ENCODE assay signal across 20 cellular contexts in the genomic region with DNA sequence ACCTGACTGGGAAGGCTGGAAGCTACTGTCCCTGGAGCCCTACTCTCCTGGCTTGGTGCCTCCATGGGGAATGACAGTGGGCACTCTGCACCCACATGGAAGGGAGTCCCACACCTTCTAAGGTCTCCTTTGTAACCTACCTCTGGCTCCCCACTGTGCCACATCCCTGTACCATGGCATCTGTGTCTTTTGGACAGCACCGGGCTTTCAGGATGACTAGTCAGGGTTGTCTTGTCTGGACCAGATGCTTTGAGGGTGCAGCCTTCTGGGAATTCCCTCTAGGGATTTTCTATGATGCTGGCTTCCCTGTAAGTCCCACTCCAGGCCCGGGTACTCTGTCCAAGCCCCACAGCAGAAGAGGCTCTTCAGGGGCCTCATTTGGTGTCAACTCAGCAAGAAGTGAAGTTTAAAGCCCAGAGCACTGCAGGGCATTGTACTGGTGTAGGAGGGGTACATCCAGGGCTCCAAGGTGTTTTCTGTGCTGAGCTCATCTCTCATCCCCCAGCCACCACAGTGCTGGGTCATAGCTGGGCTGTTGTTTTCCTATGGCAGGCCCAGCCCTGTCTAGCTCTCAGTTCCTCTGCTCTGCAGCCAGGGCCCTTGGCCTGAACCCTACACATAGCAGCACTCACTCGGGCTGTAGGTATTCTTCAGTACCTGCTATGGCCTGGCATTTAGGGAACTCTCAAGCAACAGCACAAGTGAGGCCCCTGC.
DNase-seq lines count a peak whose midpoint lies in the region; ATAC-seq and TF ChIP-seq lines count a peak whose summit lies in the region.
"Had no signal": no experiment of that assay in that cellular context is flagged by ENCODE, and none has a peak within 500 bp of the region (broad histone marks: within the 10 kb centered on the region; RNA-seq: fewer than 3 reads in every experiment).

No MANE protein-coding gene starts in this region.

- H3K9ac ChIP-seq in OCI-LY3 (ENCODE audit: low read length), result peak overlapping the region; percentile 21; the same call in 1 of the 2 replicates
- H3K9ac ChIP-seq: parathyroid adenoma had no signal

- H3K4me2 ChIP-seq in OCI-LY3 (ENCODE audit: low read length), result peak overlapping the region; percentile 92

- no peaks in the 10 kb centered on the region for H3K27me3 ChIP-seq in GM06990 (replicated peaks; ENCODE audit: control insufficient read depth, insufficient read depth, low read length)
- peaks cover 12% of the 10 kb centered on the region for H3K27me3 ChIP-seq in OCI-LY3 (ENCODE audit: low read depth, low read length)
- no peaks in the 10 kb centered on the region for H3K27me3 ChIP-seq in H7 (ENCODE audit: control insufficient read depth, insufficient read depth, low read length)
- H3K27me3 ChIP-seq: foreskin keratinocyte, left lung had no signal

- peaks cover 4% of the 10 kb centered on the region; the same call in 1 of the 2 replicates for H4K20me1 ChIP-seq in OCI-LY3 (ENCODE audit: insufficient read depth, low read length)

- no peaks in the 10 kb centered on the region for H3K9me3 ChIP-seq in OCI-LY3 (ENCODE audit: insufficient read depth, low read length)
- H3K9me3 ChIP-seq: left lung had no signal

- no peaks in the 10 kb centered on the region for H3K27me3 Mint-ChIP-seq in activated CD8-positive, alpha-beta memory T cell treated with anti-CD3 and anti-CD28 coated beads, Interleukin-2, amount 10 ng/mL, durations not matched to agents 7 days and 5 days
- H3K27me3 Mint-ChIP-seq: activated B cell treated with CpG ODN at 0.5 μM for 24 hours; stimulated activated naive CD8-positive, alpha-beta T cell treated with anti-CD3 and anti-CD28 coated beads, Interleukin-15, Interleukin-2, amounts not matched to agents 100 ng/mL and 50 ng/mL, for 24 hours; T-cell had no signal

- no peak for TF ChIP-seq CTCF in GM06990 (IDR thresholded peaks at IDR 0.05; ENCODE audit: insufficient read depth, low read length, poor library complexity, severe bottlenecking)
- TF ChIP-seq CTCF in OCI-LY3 (IDR thresholded peaks at IDR 0.05; ENCODE audit: low read depth, low read length), result no peak

- peaks cover 5% of the 10 kb centered on the region for H3K36me3 Mint-ChIP-seq in activated CD8-positive, alpha-beta memory T cell treated with anti-CD3 and anti-CD28 coated beads, Interleukin-2, amount 10 ng/mL, durations not matched to agents 7 days and 5 days

- intact Hi-C loops in left colon (cut with DNase I, micrococcal nuclease), result no loop called here

- peaks cover 75% of the 10 kb centered on the region for H3K4me1 Mint-ChIP-seq in activated CD8-positive, alpha-beta memory T cell treated with anti-CD3 and anti-CD28 coated beads, Interleukin-2, amount 10 ng/mL, durations not matched to agents 7 days and 5 days

- DNase-seq in GM06990 (ENCODE audit: extremely low read depth, insufficient read length), result peak; percentile 45
- DNase-seq in NCI-H146 (lab: John Stamatoyannopoulos, UW), result no peak
- no peak for DNase-seq in activated CD8-positive, alpha-beta memory T cell treated with anti-CD3 and anti-CD28 coated beads, Interleukin-2, amount 10 ng/mL, durations not matched to agents 7 days and 5 days
- DNase-seq in left colon, result no peak
- no peak for DNase-seq in H7
- DNase-seq: activated B cell treated with CpG ODN at 0.5 μM for 24 hours; central memory CD4-positive, alpha-beta T cell; DMS 273 treated with DMSO at 0.1 percent for 48 hours; foreskin keratinocyte; H9; left lung; NCI-H1694; NCI-H510A treated with DMSO at 0.1 percent for 48 hours; small intestine; T-cell had no signal

- peak overlapping the region; percentile 8; the same call in 1 of the 2 replicates for H3K27ac ChIP-seq in OCI-LY3 (ENCODE audit: low read length)
- H3K27ac ChIP-seq: foreskin keratinocyte, left lung, parathyroid adenoma had no signal

- peaks cover 73% of the 10 kb centered on the region for H3K4me1 ChIP-seq in OCI-LY3 (ENCODE audit: low read length)
- H3K4me1 ChIP-seq: parathyroid adenoma had no signal

- CTCF ChIA-PET in activated CD8-positive, alpha-beta memory T cell treated with anti-CD3 and anti-CD28 coated beads, Interleukin-2, amount 10 ng/mL, durations not matched to agents 7 days and 5 days (lab: Charles Lee), result no interaction called here

- ATAC-seq in GM18511 (IDR thresholded peaks at IDR 0.05; ENCODE audit: unreplicated experiment) (peak; percentile 48), HG02610 (IDR thresholded peaks at IDR 0.05; ENCODE audit: unreplicated experiment) (peak; percentile 67), left colon (no peak)
- ATAC-seq in activated CD8-positive, alpha-beta memory T cell treated with anti-CD3 and anti-CD28 coated beads, Interleukin-2, amount 10 ng/mL, durations not matched to agents 7 days and 5 days, result no peak
- ATAC-seq: foreskin keratinocyte, left lung, T-cell had no signal

- H3K79me2 ChIP-seq in OCI-LY3 (ENCODE audit: low read length), result no peaks in the 10 kb centered on the region

- no peak overlapping the region for H2AFZ ChIP-seq in OCI-LY3 (ENCODE audit: low read depth, low read length)
- H2AFZ ChIP-seq: parathyroid adenoma had no signal

- H3K27ac Mint-ChIP-seq in activated CD8-positive, alpha-beta memory T cell treated with anti-CD3 and anti-CD28 coated beads, Interleukin-2, amount 10 ng/mL, durations not matched to agents 7 days and 5 days, result no peak overlapping the region
- H3K27ac Mint-ChIP-seq: stimulated activated naive CD8-positive, alpha-beta T cell treated with anti-CD3 and anti-CD28 coated beads, Interleukin-15, Interleukin-2, amounts not matched to agents 100 ng/mL and 50 ng/mL, for 24 hours; T-cell had no signal

- no peaks in the 10 kb centered on the region for H3K9me3 Mint-ChIP-seq in activated CD8-positive, alpha-beta memory T cell treated with anti-CD3 and anti-CD28 coated beads, Interleukin-2, amount 10 ng/mL, durations not matched to agents 7 days and 5 days (ENCODE audit: low read depth)
- H3K9me3 Mint-ChIP-seq: activated B cell treated with CpG ODN at 0.5 μM for 24 hours; H9; stimulated activated naive CD8-positive, alpha-beta T cell treated with anti-CD3 and anti-CD28 coated beads, Interleukin-15, Interleukin-2, amounts not matched to agents 100 ng/mL and 50 ng/mL, for 24 hours; T-cell had no signal

- H3K4me3 ChIP-seq in GM06990 (replicated peaks; ENCODE audit: low read depth, low read length), result no peak overlapping the region
- peak overlapping the region; percentile 53 for H3K4me3 ChIP-seq in OCI-LY3 (ENCODE audit: low read length)
- H3K4me3 ChIP-seq in H7 (ENCODE audit: insufficient read depth, low read depth, low read length), result no peak overlapping the region
- H3K4me3 ChIP-seq: left lung had no signal

- no peak overlapping the region for H3K4me3 Mint-ChIP-seq in activated CD8-positive, alpha-beta memory T cell treated with anti-CD3 and anti-CD28 coated beads, Interleukin-2, amount 10 ng/mL, durations not matched to agents 7 days and 5 days
- H3K4me3 Mint-ChIP-seq: activated B cell treated with CpG ODN at 0.5 μM for 24 hours; H9; stimulated activated naive CD8-positive, alpha-beta T cell treated with anti-CD3 and anti-CD28 coated beads, Interleukin-15, Interleukin-2, amounts not matched to agents 100 ng/mL and 50 ng/mL, for 24 hours; T-cell had no signal

- H3K36me3 ChIP-seq in GM06990 (ENCODE audit: control insufficient read depth, insufficient read depth, low read length) (no peaks in the 10 kb centered on the region; the same call in 1 of the 2 replicates), OCI-LY3 (replicated peaks; ENCODE audit: low read depth, low read length) (no peaks in the 10 kb centered on the region), H7 (replicated peaks; ENCODE audit: control insufficient read depth, insufficient read depth, low read length) (no peaks in the 10 kb centered on the region)
- H3K36me3 ChIP-seq: left lung had no signal

Comparison
In these comparisons a context has a peak if more than half of its experiments do, and no peak if none do; other contexts are left out.
1. ATAC-seq: peak in GM18511 (single experiment) and HG02610 (single experiment); none in activated CD8-positive, alpha-beta memory T cell treated with anti-CD3 and anti-CD28 coated beads, Interleukin-2, amount 10 ng/mL, durations not matched to agents 7 days and 5 days (single experiment) and left colon (single experiment).